ENCODE assay signal across 8 cellular contexts in genomic region chr1:58576727-58577675, GRCh38. TPM values are rescaled to one million over a fixed set of nuclear protein-coding genes. Genes with fewer than 3 reads are reported as not detected.
DNase-seq lines count a peak whose midpoint lies in the region; TF ChIP-seq lines count a peak whose summit lies in the region.

A gene with protein sequence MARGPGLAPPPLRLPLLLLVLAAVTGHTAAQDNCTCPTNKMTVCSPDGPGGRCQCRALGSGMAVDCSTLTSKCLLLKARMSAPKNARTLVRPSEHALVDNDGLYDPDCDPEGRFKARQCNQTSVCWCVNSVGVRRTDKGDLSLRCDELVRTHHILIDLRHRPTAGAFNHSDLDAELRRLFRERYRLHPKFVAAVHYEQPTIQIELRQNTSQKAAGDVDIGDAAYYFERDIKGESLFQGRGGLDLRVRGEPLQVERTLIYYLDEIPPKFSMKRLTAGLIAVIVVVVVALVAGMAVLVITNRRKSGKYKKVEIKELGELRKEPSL (minus strand): TSS chr1:58577252. CDS start chr1:58577156, 96 bp downstream.

- H3K9me3 Mint-ChIP-seq in activated T-cell treated with anti-CD3 and anti-CD28 coated beads, Interleukin-2, amount 50 U/mL, for 24 hours, result no peaks in the 10 kb centered on the region

- TF ChIP-seq CTCF in prostate gland (IDR thresholded peaks at IDR 0.05), result peak in 1 of 4 experiments; percentile 31

- H3K27me3 ChIP-seq in prostate gland (replicated peaks; ENCODE audit: insufficient read depth), result no peaks in the 10 kb centered on the region

- peak; percentile 93 for TF ChIP-seq POLR2A in prostate gland (IDR thresholded peaks at IDR 0.05)

- 5% methylated on average over 99 of the region's 107 CpGs for WGBS in prostate gland

- H3K4me3 ChIP-seq in prostate gland, result peak within 1 kb of the TSS; percentile 52 to 60

- peak within 1 kb of the TSS; percentile 87 for H3K27ac ChIP-seq in prostate gland

- H3K9me3 ChIP-seq in prostate gland, result no peaks in the 10 kb centered on the region

- peaks cover 87% of the 10 kb centered on the region for H3K27me3 Mint-ChIP-seq in activated T-cell treated with anti-CD3 and anti-CD28 coated beads, Interleukin-2, amount 50 U/mL, for 24 hours

- H3K4me1 Mint-ChIP-seq in activated T-cell treated with anti-CD3 and anti-CD28 coated beads, Interleukin-2, amount 50 U/mL, for 24 hours (ENCODE audit: low read depth), result peaks cover 44% of the 10 kb centered on the region

- no peaks in the 10 kb centered on the region for H3K36me3 ChIP-seq in prostate gland

- DNase-seq in ELF-1 (ENCODE audit: low read depth, low spot score) (peak; percentile 82), cardiac septum (ENCODE audit: low spot score) (peak; percentile 77), prostate gland (ENCODE audit: low spot score) (peak; percentile 96), NCI-H2081 treated with DMSO at 0.1 percent for 48 hours (lab: John Stamatoyannopoulos, UW) (no peak), RPMI8226 (no peak), NCI-H2196 (lab: John Stamatoyannopoulos, UW; ENCODE audit: unreplicated experiment) (no peak)
- DNase-seq in activated T-cell treated with anti-CD3 and anti-CD28 coated beads, Interleukin-2, amount 50 U/mL, for 24 hours, result peak; percentile 39
- no peak for DNase-seq in central memory CD4-positive, alpha-beta T cell

- H3K4me1 ChIP-seq in prostate gland (replicated peaks), result peaks cover 8% of the 10 kb centered on the region

- intact Hi-C loops in cardiac septum (cut with DNase I) (no loop called here), prostate gland (cut with DNase I) (no loop called here)

- H3K36me3 Mint-ChIP-seq in activated T-cell treated with anti-CD3 and anti-CD28 coated beads, Interleukin-2, amount 50 U/mL, for 24 hours (ENCODE audit: low read depth), result no peaks in the 10 kb centered on the region

- peak within 1 kb of the TSS; percentile 11 for H3K27ac Mint-ChIP-seq in activated T-cell treated with anti-CD3 and anti-CD28 coated beads, Interleukin-2, amount 50 U/mL, for 24 hours

- H3K4me3 Mint-ChIP-seq in activated T-cell treated with anti-CD3 and anti-CD28 coated beads, Interleukin-2, amount 50 U/mL, for 24 hours, result peak within 1 kb of the TSS; percentile 74

RNA-seq across cellular contexts. Expression of the gene that starts here (rescaled TPM):
- total RNA-seq in cardiac septum (0.11 TPM), prostate gland (100 to 1,000 TPM; 219 to 310 TPM)

Comparison
In these comparisons a context has a peak if more than half of its experiments do, and no peak if none do; other contexts are left out.
1. RNA of the gene that starts here (total RNA-seq): 219 to 310 TPM in prostate gland; 0.11 TPM in cardiac septum (single experiment); every median in the first group is over 100 times any median in the second.
2. Peak in DNase-seq in cardiac septum; RNA of the gene not detected or under 1 TPM.
3. DNase-seq: peak in ELF-1 (single experiment), activated T-cell treated with anti-CD3 and anti-CD28 coated beads, Interleukin-2, amount 50 U/mL, for 24 hours (single experiment) and prostate gland (single experiment); none in central memory CD4-positive, alpha-beta T cell (single experiment), NCI-H2081 treated with DMSO at 0.1 percent for 48 hours (single experiment), RPMI8226 (single experiment) and NCI-H2196 (single experiment).